Comparison of ENCODE assay signal across 8 cellular contexts in the genomic region with DNA sequence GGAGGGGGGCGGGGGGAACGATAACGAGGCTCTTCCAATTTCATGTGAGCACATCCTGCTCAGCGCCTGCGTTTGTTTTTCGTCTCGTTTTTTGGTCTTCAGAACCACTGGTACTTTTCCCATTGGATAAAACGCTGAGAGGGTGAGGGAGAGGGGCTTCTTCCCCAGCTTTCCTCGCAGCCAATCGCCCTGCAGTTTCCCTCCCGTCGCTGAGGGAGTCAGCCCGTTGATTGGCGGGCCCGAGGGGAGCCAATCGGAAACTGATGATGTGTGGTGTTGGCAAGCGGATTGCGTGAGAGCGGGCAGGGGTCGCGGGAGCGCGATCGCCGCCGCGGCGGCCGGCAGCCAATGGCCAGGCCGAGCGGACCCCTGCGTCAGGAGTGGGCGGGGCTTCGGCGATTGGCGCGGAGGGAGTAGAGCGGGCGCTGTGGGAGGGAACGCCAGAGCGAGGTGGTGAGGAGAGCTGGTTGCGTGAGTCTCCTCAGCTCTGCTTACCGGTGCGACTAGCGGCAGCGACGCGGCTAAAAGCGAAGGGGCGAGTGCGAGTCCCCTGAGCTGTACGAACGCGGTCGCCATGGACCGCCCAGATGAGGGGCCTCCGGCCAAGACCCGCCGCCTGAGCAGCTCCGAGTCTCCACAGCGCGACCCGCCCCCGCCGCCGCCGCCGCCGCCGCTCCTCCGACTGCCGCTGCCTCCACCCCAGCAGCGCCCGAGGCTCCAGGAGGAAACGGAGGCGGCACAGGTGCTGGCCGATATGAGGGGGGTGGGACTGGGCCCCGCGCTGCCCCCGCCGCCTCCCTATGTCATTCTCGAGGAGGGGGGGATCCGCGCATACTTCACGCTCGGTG. TPM values are rescaled to one million over a fixed set of nuclear protein-coding genes. Genes with fewer than 3 reads are reported as not detected.
DNase-seq lines count a peak whose midpoint lies in the region; ATAC-seq, FAIRE-seq and TF ChIP-seq lines count a peak whose summit lies in the region.

A gene (plus strand): TSS at position 443 of the 848 bp plus-strand sequence. CDS start 132 bp downstream, at position 575.

- FAIRE-seq in GM12892 (lab: Jason Lieb, UNC) = peak; percentile 95

- intact Hi-C loops in adrenal gland (cut with DNase I) (no loop called here), heart right ventricle (cut with DNase I) (no loop called here), posterior cingulate gyrus (cut with DNase I) (no loop called here)

- H3K27ac ChIP-seq in adrenal gland (peak within 1 kb of the TSS; percentile 30 to 97 (median 85)), heart right ventricle (peak within 1 kb of the TSS; percentile 79 to 95 (median 88)), upper lobe of left lung (peak within 1 kb of the TSS; percentile 86 to 91 (median 90))

- peak; percentile 92 for ATAC-seq in HG02852 (IDR thresholded peaks at IDR 0.05; ENCODE audit: unreplicated experiment)
- ATAC-seq in heart right ventricle = peak; percentile 94 to 97 (median 97)
- ATAC-seq in upper lobe of left lung (ENCODE audit: low FRiP score in 2 of 2) = peak; percentile 93 to 98

- no peak for TF ChIP-seq CTCF in adrenal gland (IDR thresholded peaks at IDR 0.05)
- TF ChIP-seq CTCF in heart right ventricle (IDR thresholded peaks at IDR 0.05) = no peak
- TF ChIP-seq CTCF in upper lobe of left lung (IDR thresholded peaks at IDR 0.05) = peak in 1 of 6 experiments; percentile 23

- H3K27me3 ChIP-seq in adrenal gland (no peaks in the 10 kb centered on the region), heart right ventricle (peaks cover 0 to 2% (median 0%) of the 10 kb centered on the region in 7 donors), upper lobe of left lung (no peaks in the 10 kb centered on the region)

- H3K36me3 ChIP-seq in adrenal gland (replicated peaks in 1 of 2) (peaks cover 0 to 9% of the 10 kb centered on the region in 2 donors), heart right ventricle (peaks cover 0 to 29% (median 0%) of the 10 kb centered on the region in 9 donors), upper lobe of left lung (peaks cover 0 to 9% (median 2%) of the 10 kb centered on the region in 4 donors)

- WGBS in adrenal gland, 4 donors = 0 to 39% (median 15%) methylated on average over 7 to 74 of the region's 86 CpGs
- 0 to 1% methylated on average over 49 to 82 of the region's 86 CpGs for WGBS in heart right ventricle, 2 donors
- WGBS in upper lobe of left lung, 2 donors = 0 to 48% methylated on average over 11 to 86 of the region's 86 CpGs

- H3K9me3 ChIP-seq in adrenal gland (replicated peaks in 1 of 3) = no peaks in the 10 kb centered on the region
- H3K9me3 ChIP-seq in heart right ventricle = no peaks in the 10 kb centered on the region
- no peaks in the 10 kb centered on the region for H3K9me3 ChIP-seq in upper lobe of left lung

- H3K4me1 ChIP-seq in adrenal gland (replicated peaks in 1 of 2) (peaks cover 7 to 16% of the 10 kb centered on the region in 2 donors), heart right ventricle (peaks cover 0 to 20% (median 0%) of the 10 kb centered on the region in 9 donors), upper lobe of left lung (peaks cover 1 to 10% (median 4%) of the 10 kb centered on the region in 4 donors)

- DNase-seq in GM12892 (ENCODE audit: insufficient read length) (peak; percentile 87), NCI-H146 (lab: John Stamatoyannopoulos, UW) (peak; percentile 94), T-helper 1 cell (peak; percentile 88 to 95 (median 89)), adrenal gland (peak; percentile 93 to 97 (median 95)), heart right ventricle (peak; percentile 94 to 95), posterior cingulate gyrus (peak; percentile 89 to 99 (median 92)), upper lobe of left lung (peak; percentile 91 to 97)

- peak in 1 of 4 donors; percentile 66 for TF ChIP-seq EP300 in upper lobe of left lung (IDR thresholded peaks at IDR 0.05)

- H3K4me3 ChIP-seq in adrenal gland (peak within 1 kb of the TSS; percentile 16 to 79 (median 40)), heart right ventricle (peak within 1 kb of the TSS; percentile 65 to 91 (median 76)), upper lobe of left lung (peak within 1 kb of the TSS; percentile 49 to 72 (median 62))

- TF ChIP-seq POLR2A in GM12892 (IDR thresholded peaks at IDR 0.05; ENCODE audit: low read depth, low read length) (peak; percentile 99), adrenal gland (IDR thresholded peaks at IDR 0.05) (peak; percentile 99), upper lobe of left lung (IDR thresholded peaks at IDR 0.05) (peak in 3 of 4 donors; percentile 98 to 99 (median 99))

RNA-seq across cellular contexts. Expression of the gene that starts here (rescaled TPM):
- polyA plus RNA-seq in GM12892 (2012; ENCODE audit: missing spikeins) = 19.1 TPM
- total RNA-seq in adrenal gland (100 to 1,000 TPM in 2 of 8 donors, 10 to 100 TPM in 6; 35.5 to 107 (median 85.6) TPM), heart right ventricle (10 to 100 TPM; 17.2 to 48.8 (median 25.5) TPM), upper lobe of left lung (100 to 1,000 TPM in 1 of 6 donors, 10 to 100 TPM in 5; 33.4 to 162 (median 46.6) TPM)
- polyA plus RNA-seq in adrenal gland (100 to 1,000 TPM; 168 to 536 (median 308) TPM), heart right ventricle (100 to 1,000 TPM in 1 of 2 donors, 10 to 100 TPM in 1; 54.4 to 136 TPM)

Comparison
In these comparisons a context has a peak if more than half of its experiments do, and no peak if none do; other contexts are left out.
1. Peak in every context shown above with its lines: DNase-seq, ATAC-seq, H3K4me3 ChIP-seq and H3K27ac ChIP-seq.